In genomic region chr5:399296-400281, GRCh38 we compare ENCODE assay signal across 8 cellular contexts. TPM values are rescaled to one million over a fixed set of nuclear protein-coding genes. Genes with fewer than 3 reads are reported as not detected.
A peak's percentile ranks its signal among the peaks of the same experiment; 100 is the strongest.
DNase-seq lines count a peak whose midpoint lies in the region; ATAC-seq and TF ChIP-seq lines count a peak whose summit lies in the region.

No MANE protein-coding gene starts in this region.

- no peaks in the 10 kb centered on the region for H3K9me3 ChIP-seq in esophagus muscularis mucosa
- no peaks in the 10 kb centered on the region for H3K9me3 ChIP-seq in suprapubic skin

- H3K4me1 Mint-ChIP-seq in activated B cell treated with CpG ODN at 0.5 μM for 24 hours: peaks cover 49% of the 10 kb centered on the region
- H3K4me1 Mint-ChIP-seq in naive B cell: peaks cover 45 to 57% (median 50%) of the 10 kb centered on the region in 3 donors

- DNase-seq in AG09319 (ENCODE audit: extremely low read depth, low read depth) (peak; percentile 98), NCI-H2029 treated with DMSO at 0.1 percent for 48 hours (lab: John Stamatoyannopoulos, UW) (peak; percentile 45), activated B cell treated with CpG ODN at 0.5 μM for 24 hours (peak; percentile 81), esophagus muscularis mucosa (ENCODE audit: extremely low spot score) (peak; percentile 70), naive B cell (peak; percentile 77), suprapubic skin (ENCODE audit: low spot score in 2 of 2) (peak; percentile 92 to 95)

- TF ChIP-seq CTCF in AG09319 (IDR thresholded peaks at IDR 0.05; ENCODE audit: low read depth, low read length) (peak; percentile 1; the same call in 1 of the 2 replicates), activated B cell treated with CpG ODN at 0.5 μM for 24 hours (IDR thresholded peaks at IDR 0.05) (no peak), esophagus muscularis mucosa (IDR thresholded peaks at IDR 0.05) (no peak), suprapubic skin (IDR thresholded peaks at IDR 0.05) (no peak)

- TF ChIP-seq EP300 in esophagus muscularis mucosa (IDR thresholded peaks at IDR 0.05) (no peak), suprapubic skin (IDR thresholded peaks at IDR 0.05) (no peak)

- intact Hi-C loops in activated B cell treated with CpG ODN at 0.5 μM for 24 hours (cut with micrococcal nuclease): loop anchor here (2.0 kb wide), 2 partner anchors 25 to 181 kb away; partner anchors contain the start of genes CCDC127 and SDHA
- intact Hi-C loops in esophagus muscularis mucosa (cut with DNase I): no loop called here

- no peaks in the 10 kb centered on the region for H3K9me3 Mint-ChIP-seq in activated B cell treated with CpG ODN at 0.5 μM for 24 hours
- peaks cover 0 to 6% (median 0%) of the 10 kb centered on the region in 7 donors for H3K9me3 Mint-ChIP-seq in naive B cell

- POLR2A ChIA-PET in activated B cell treated with CpG ODN at 0.5 μM for 24 hours (lab: Charles Lee): interaction anchor here (0.6 to 1.4 kb wide), 7 partner anchors 21 to 83 kb away, joined by 3 to 7 read pairs (median 4); no protein-coding TSS in a partner anchor

- H3K4me3 Mint-ChIP-seq in activated B cell treated with CpG ODN at 0.5 μM for 24 hours (peak overlapping the region; percentile 69), naive B cell (peak overlapping the region; percentile 37 to 83 (median 76))

- peaks cover 0 to 35% (median 0%) of the 10 kb centered on the region in 4 donors for H3K27me3 ChIP-seq in esophagus muscularis mucosa
- peaks cover 5% of the 10 kb centered on the region for H3K27me3 ChIP-seq in suprapubic skin

- peak overlapping the region; percentile 91 for H3K27ac Mint-ChIP-seq in activated B cell treated with CpG ODN at 0.5 μM for 24 hours
- H3K27ac Mint-ChIP-seq in naive B cell: peak overlapping the region; percentile 88 to 99 (median 95)

- H3K4me1 ChIP-seq in esophagus muscularis mucosa (peaks cover 13 to 25% (median 15%) of the 10 kb centered on the region in 4 donors), suprapubic skin (peaks cover 17% of the 10 kb centered on the region)

- CTCF ChIA-PET in activated B cell treated with CpG ODN at 0.5 μM for 24 hours (lab: Charles Lee): no interaction called here

- WGBS in esophagus muscularis mucosa: 44% methylated on average over 29 of the region's 45 CpGs
- 21% methylated on average over 41 of the region's 45 CpGs for WGBS in suprapubic skin

- no peaks in the 10 kb centered on the region for H3K36me3 Mint-ChIP-seq in activated B cell treated with CpG ODN at 0.5 μM for 24 hours (ENCODE audit: low read depth)
- H3K36me3 Mint-ChIP-seq in naive B cell: no peaks in the 10 kb centered on the region

- H3K4me3 ChIP-seq in esophagus muscularis mucosa (peak overlapping the region; percentile 38 to 52 (median 40)), suprapubic skin (peak overlapping the region; percentile 26)

- peaks cover 11% of the 10 kb centered on the region for H3K27me3 Mint-ChIP-seq in activated B cell treated with CpG ODN at 0.5 μM for 24 hours
- peaks cover 0 to 29% (median 17%) of the 10 kb centered on the region in 3 donors for H3K27me3 Mint-ChIP-seq in naive B cell

- TF ChIP-seq POLR2A in esophagus muscularis mucosa (IDR thresholded peaks at IDR 0.05; ENCODE audit: low read depth) (no peak), suprapubic skin (IDR thresholded peaks at IDR 0.05) (peak in 1 of 2 donors; percentile 41)

- peak; percentile 66 for ATAC-seq in GM18873 (IDR thresholded peaks at IDR 0.05; ENCODE audit: low FRiP score, unreplicated experiment)
- peak; percentile 74 for ATAC-seq in HG03045 (IDR thresholded peaks at IDR 0.05; ENCODE audit: unreplicated experiment)
- ATAC-seq in activated B cell treated with CpG ODN at 0.5 μM for 24 hours (ENCODE audit: low read depth): peak; percentile 76
- ATAC-seq in naive B cell (ENCODE audit: low read depth in 2 of 2): peak; percentile 66 to 68

- H3K27ac ChIP-seq in esophagus muscularis mucosa (replicated peaks in 1 of 4): peak overlapping the region in 2 of 4 donors; percentile 38 to 59
- peak overlapping the region; percentile 77 for H3K27ac ChIP-seq in suprapubic skin

- H3K36me3 ChIP-seq in esophagus muscularis mucosa (no peaks in the 10 kb centered on the region), suprapubic skin (no peaks in the 10 kb centered on the region)

RNA-seq across cellular contexts. Expression of gene EXOC3, which starts 43.4 kb away (rescaled TPM):
- total RNA-seq in activated B cell treated with CpG ODN at 0.5 μM for 24 hours (75.9 and 79.6 TPM in 2 replicates), esophagus muscularis mucosa (10 to 100 TPM; 48.6 to 82.1 (median 59.3) TPM), suprapubic skin (100 to 1,000 TPM in 1 of 4 donors, 10 to 100 TPM in 3; 68.9 to 199 (median 83.4) TPM)
- 10 to 100 TPM; 18.8 to 36.1 (median 22.9) TPM for polyA plus RNA-seq in naive B cell (ENCODE audit: low read depth in 6 of 6)

Comparison
In these comparisons a context has a peak if more than half of its experiments do, and no peak if none do; other contexts are left out.
1. DNase-seq: peak in every context shown above with its lines; median percentile 98 in AG09319; 94 in suprapubic skin; 81 in activated B cell treated with CpG ODN at 0.5 μM for 24 hours; 77 in naive B cell; 70 in esophagus muscularis mucosa; 45 in NCI-H2029 treated with DMSO at 0.1 percent for 48 hours.